In genomic region chr5:143634689-143635088, GRCh38 we compare ENCODE assay signal across 15 cellular contexts.
A peak's percentile ranks its signal among the peaks of the same experiment; 100 is the strongest.
DNase-seq lines count a peak whose midpoint lies in the region; ATAC-seq, FAIRE-seq and TF ChIP-seq lines count a peak whose summit lies in the region.
"Had no signal": no experiment of that assay in that cellular context is flagged by ENCODE, and none has a peak within 500 bp of the region (broad histone marks: within the 10 kb centered on the region; RNA-seq: fewer than 3 reads in every experiment).

No MANE protein-coding gene starts in this region.

- H3K9me3 ChIP-seq in A549 = no peaks in the 10 kb centered on the region
- no peaks in the 10 kb centered on the region for H3K9me3 ChIP-seq in GM23248 (ENCODE audit: low read depth)
- no peaks in the 10 kb centered on the region for H3K9me3 ChIP-seq in vagina

- no peaks in the 10 kb centered on the region for H3K36me3 Mint-ChIP-seq in nephron (ENCODE audit: low read depth)
- H3K36me3 Mint-ChIP-seq: CD4-positive, alpha-beta memory T cell had no signal

- H3K4me1 Mint-ChIP-seq in nephron = peaks cover 32% of the 10 kb centered on the region
- H3K4me1 Mint-ChIP-seq: CD4-positive, alpha-beta memory T cell had no signal

- no peak for ATAC-seq in A549

- no peaks in the 10 kb centered on the region for H3K9me3 Mint-ChIP-seq in nephron
- H3K9me3 Mint-ChIP-seq: CD4-positive, alpha-beta memory T cell had no signal

- DNase-seq in A549 (ENCODE audit: low read depth in 1 of 2, low spot score in 1 of 2) (no peak), GM23248 (peak; percentile 38), bronchial epithelial cell (ENCODE audit: low read depth) (peak; percentile 49), vagina (ENCODE audit: extremely low spot score in 2 of 2) (no peak), SIG-M5 (lab: John Stamatoyannopoulos, UW) (no peak), SHP77 treated with DMSO at 0.1 percent for 48 hours (lab: John Stamatoyannopoulos, UW) (no peak)
- DNase-seq in activated CD4-positive, alpha-beta T cell treated with anti-CD3 and anti-CD28 coated beads, Interleukin-2, amount 50 U/mL, for 1 hour = no peak
- DNase-seq: AML-193; C1 segment of cervical spinal cord; CD4-positive, alpha-beta memory T cell; DND-41; GDM1; HCEC 1CT had no signal

- TF ChIP-seq CTCF in A549 (IDR thresholded peaks at IDR 0.05) (no peak), bronchial epithelial cell (IDR thresholded peaks at IDR 0.05; ENCODE audit: insufficient read depth, low read length, severe bottlenecking) (no peak), nephron (IDR thresholded peaks at IDR 0.05; ENCODE audit: unreplicated experiment in 3 of 3) (no peak), vagina (IDR thresholded peaks at IDR 0.05) (no peak)

- no peaks in the 10 kb centered on the region for H3K27me3 Mint-ChIP-seq in nephron (ENCODE audit: low read depth)
- H3K27me3 Mint-ChIP-seq: CD4-positive, alpha-beta memory T cell had no signal

- H3K9me2 ChIP-seq in GM23248 (ENCODE audit: insufficient read depth) = no peaks in the 10 kb centered on the region

- in situ Hi-C loops in GM23248 (cut with MboI) = no loop called here

- no peak overlapping the region for H3K9ac ChIP-seq in GM23248

- peak overlapping the region; percentile 59 to 74 for H3K27ac ChIP-seq in A549
- peak overlapping the region; percentile 44 for H3K27ac ChIP-seq in GM23248
- no peak overlapping the region for H3K27ac ChIP-seq in vagina
- H3K27ac ChIP-seq: 22Rv1 had no signal

- no peak for TF ChIP-seq RAD21 in A549 (conservative IDR thresholded peaks at IDR 0.05 in 1 of 2, IDR thresholded peaks at IDR 0.05 in 1 of 2)

- H3K4me1 ChIP-seq in A549 (peaks cover 60% of the 10 kb centered on the region), GM23248 (ENCODE audit: insufficient read depth) (peaks cover 59% of the 10 kb centered on the region), vagina (peaks cover 6% of the 10 kb centered on the region)

- no peak overlapping the region for H3K4me3 Mint-ChIP-seq in nephron
- H3K4me3 Mint-ChIP-seq: CD4-positive, alpha-beta memory T cell had no signal

- peak overlapping the region; percentile 16; the same call in 1 of the 2 replicates for H2AFZ ChIP-seq in GM23248

- no peak overlapping the region for H3K4me3 ChIP-seq in A549
- H3K4me3 ChIP-seq in GM23248 = no peak overlapping the region
- no peak overlapping the region for H3K4me3 ChIP-seq in bronchial epithelial cell (ENCODE audit: low read depth, low read length)
- H3K4me3 ChIP-seq in vagina = no peak overlapping the region

- intact Hi-C loops in vagina (cut with DNase I) = no loop called here

- CTCF ChIA-PET in A549 (lab: Yijun Ruan, JAX) = no interaction called here

- FAIRE-seq in A549 (lab: Jason Lieb, UNC) (no peak), bronchial epithelial cell (lab: Jason Lieb, UNC) (no peak)

- TF ChIP-seq POLR2A in A549 (IDR thresholded peaks at IDR 0.05; ENCODE audit: low read length) = no peak
- TF ChIP-seq POLR2A in vagina (IDR thresholded peaks at IDR 0.05) = no peak

- TF ChIP-seq EP300 in A549 (IDR thresholded peaks at IDR 0.05) = no peak

- H4K20me1 ChIP-seq in GM23248 (ENCODE audit: insufficient read depth) = no peaks in the 10 kb centered on the region

- peaks cover 57% of the 10 kb centered on the region for H3F3A ChIP-seq in GM23248 (ENCODE audit: insufficient read depth)

- no peaks in the 10 kb centered on the region for H3K79me2 ChIP-seq in GM23248 (ENCODE audit: insufficient read depth)

- no peaks in the 10 kb centered on the region for H3K36me3 ChIP-seq in GM23248 (ENCODE audit: low read depth)
- no peaks in the 10 kb centered on the region for H3K36me3 ChIP-seq in bronchial epithelial cell (ENCODE audit: control insufficient read depth, insufficient read depth, low read length)
- H3K36me3 ChIP-seq in vagina = no peaks in the 10 kb centered on the region

- POLR2A ChIA-PET in A549 (lab: Yijun Ruan, JAX) = no interaction called here

- H3K27me3 ChIP-seq in GM23248 (replicated peaks; ENCODE audit: insufficient read depth) (no peaks in the 10 kb centered on the region), bronchial epithelial cell (ENCODE audit: control insufficient read depth, insufficient read depth, low read length) (no peaks in the 10 kb centered on the region), vagina (no peaks in the 10 kb centered on the region)

- H3K4me2 ChIP-seq in A549 = peak overlapping the region; percentile 68
- peak overlapping the region; percentile 13 for H3K4me2 ChIP-seq in GM23248 (ENCODE audit: unreplicated experiment)

- peak overlapping the region in 2 of 3 experiments; percentile 39 to 82 for H3K27ac Mint-ChIP-seq in nephron
- H3K27ac Mint-ChIP-seq: CD4-positive, alpha-beta memory T cell had no signal

TF ChIP-seq in A549, 52 proteins besides CTCF, POLR2A, EP300 and RAD21:
- no peak for TF ChIP-seq EHMT2 (IDR thresholded peaks at IDR 0.05; ENCODE audit: low read depth)
- TF ChIP-seq CEBPB (IDR thresholded peaks at IDR 0.05) = no peak
- no peak for TF ChIP-seq JUN (IDR thresholded peaks at IDR 0.05)
- no peak for TF ChIP-seq HDAC2 (IDR thresholded peaks at IDR 0.05)
- TF ChIP-seq REST (IDR thresholded peaks at IDR 0.05) = no peak
- no peak for TF ChIP-seq TFCP2L1 (CRISPR knock-in tag; IDR thresholded peaks at IDR 0.05)
- no peak for TF ChIP-seq POLR2AphosphoS2 (conservative IDR thresholded peaks at IDR 0.05; ENCODE audit: low read length)
- no peak for TF ChIP-seq NR3C1 (IDR thresholded peaks at IDR 0.05)
- no peak for TF ChIP-seq MAZ (IDR thresholded peaks at IDR 0.05; ENCODE audit: borderline replicate concordance, low read depth, low read length)
- no peak for TF ChIP-seq SMC3 (IDR thresholded peaks at IDR 0.05)
- TF ChIP-seq CBX8 (IDR thresholded peaks at IDR 0.05) = no peak
- no peak for TF ChIP-seq SREBF2 (IDR thresholded peaks at IDR 0.05)
- no peak for TF ChIP-seq FOXS1 (CRISPR knock-in tag; IDR thresholded peaks at IDR 0.05)
- no peak for TF ChIP-seq RARB (CRISPR knock-in tag; IDR thresholded peaks at IDR 0.05)

Comparison
In these comparisons a context has a peak if more than half of its experiments do, and no peak if none do; other contexts are left out.
1. DNase-seq: peak in GM23248 (single experiment) and bronchial epithelial cell (single experiment); none in A549 (0 of 2), vagina (0 of 2), SIG-M5 (single experiment), SHP77 treated with DMSO at 0.1 percent for 48 hours (single experiment) and activated CD4-positive, alpha-beta T cell treated with anti-CD3 and anti-CD28 coated beads, Interleukin-2, amount 50 U/mL, for 1 hour (single experiment).